Comparison of ENCODE assay signal across 22 cellular contexts in the genomic region with DNA sequence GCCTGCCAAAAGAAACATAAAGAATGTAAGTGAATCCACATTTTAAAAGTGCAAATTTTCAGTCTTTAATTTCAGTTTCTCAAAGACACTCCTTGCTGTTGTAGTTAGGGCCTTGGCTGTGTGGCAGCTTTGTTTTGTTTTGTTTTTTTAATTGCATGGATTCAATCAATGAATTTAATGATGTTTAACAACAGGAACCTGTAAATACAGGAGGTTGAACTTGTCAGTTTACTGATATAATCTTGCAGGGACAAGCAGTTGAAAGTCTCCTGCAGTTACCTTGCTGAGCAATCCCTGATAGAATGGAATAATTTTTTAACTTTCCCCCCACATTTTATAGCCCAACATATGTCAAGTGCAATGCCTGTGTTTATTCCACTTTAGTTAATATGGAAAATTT.
DNase-seq lines count a peak whose midpoint lies in the region; ATAC-seq, FAIRE-seq and TF ChIP-seq lines count a peak whose summit lies in the region.
"Had no signal": no experiment of that assay in that cellular context is flagged by ENCODE, and none has a peak within 500 bp of the region (broad histone marks: within the 10 kb centered on the region; RNA-seq: fewer than 3 reads in every experiment).

No MANE protein-coding gene starts in this region.

- no peak overlapping the region for H3K9ac ChIP-seq in PC-3 (ENCODE audit: low read length)
- H3K9ac ChIP-seq: BLaER1 treated with 17β-estradiol and CSF1 and Interleukin-3, amounts not matched to agents 10 nM and 100 nM had no signal

- no peak overlapping the region for H2AFZ ChIP-seq in PC-3 (ENCODE audit: low read length)

- H3K4me2 ChIP-seq in PC-3 (ENCODE audit: low read length) = no peak overlapping the region
- H3K4me2 ChIP-seq: A549; BLaER1 treated with 17β-estradiol and CSF1 and Interleukin-3, amounts not matched to agents 10 nM and 100 nM had no signal

- H3F3A ChIP-seq in PC-3 (ENCODE audit: low read length, unreplicated experiment) = no peaks in the 10 kb centered on the region

- intact Hi-C loops in PC-3 (cut with micrococcal nuclease) = no loop called here

- no peak for TF ChIP-seq CTCF in PC-3 (conservative IDR thresholded peaks at IDR 0.05; ENCODE audit: low read depth, low read length)
- TF ChIP-seq CTCF in VCaP (conservative IDR thresholded peaks at IDR 0.05) = no peak

- H4K20me1 ChIP-seq in PC-3 (ENCODE audit: low read length) = no peaks in the 10 kb centered on the region
- H4K20me1 ChIP-seq: BLaER1 treated with 17β-estradiol and CSF1 and Interleukin-3, amounts not matched to agents 10 nM and 100 nM had no signal

- CTCF ChIA-PET in PC-3 (lab: Charles Lee) = no interaction called here

- no peak for FAIRE-seq in frontal cortex (lab: Jason Lieb, UNC)
- FAIRE-seq: A549, GM12891 had no signal

- ATAC-seq in PC-3 = no peak; the same call in 1 of the 2 replicates
- no peak for ATAC-seq in HG02678 (IDR thresholded peaks at IDR 0.05; ENCODE audit: unreplicated experiment)
- no peak for ATAC-seq in GM18867 (IDR thresholded peaks at IDR 0.05; ENCODE audit: unreplicated experiment)
- ATAC-seq: A549; CD8-positive, alpha-beta T cell had no signal

- H3K9me2 ChIP-seq in PC-3 (replicated peaks; ENCODE audit: low read length) = no peaks in the 10 kb centered on the region

- H3K79me2 ChIP-seq in PC-3 (ENCODE audit: low read length) = no peaks in the 10 kb centered on the region

- DNase-seq in COR-L47 (lab: John Stamatoyannopoulos, UW) (peak; percentile 42), NCI-H446 treated with DMSO at 0.1 percent for 48 hours (lab: John Stamatoyannopoulos, UW) (peak; percentile 24), PC-3 (peak; percentile 1), erythroblast (lab: John Stamatoyannopoulos, UW) (no peak), frontal cortex (ENCODE audit: low spot score in 2 of 2) (no peak)
- DNase-seq: AML-193; CD4-positive, alpha-beta T cell; CD8-positive, alpha-beta T cell; DMS 273 treated with DMSO at 0.1 percent for 48 hours; DMS153; DMS53; DMS79; DND-41; EL; GDM1 had no signal

- H3K36me3 ChIP-seq in PC-3 (ENCODE audit: low read depth, low read length) = no peaks in the 10 kb centered on the region
- H3K36me3 ChIP-seq: BLaER1 treated with 17β-estradiol and CSF1 and Interleukin-3, amounts not matched to agents 10 nM and 100 nM had no signal

- POLR2A ChIA-PET in PC-3 (lab: Charles Lee; ENCODE audit: unreplicated experiment) = no interaction called here

- no peaks in the 10 kb centered on the region for H3K9me3 ChIP-seq in PC-3 (ENCODE audit: low read length)
- H3K9me3 ChIP-seq: A549; BLaER1 treated with 17β-estradiol and CSF1 and Interleukin-3, amounts not matched to agents 10 nM and 100 nM had no signal

- H3K27ac ChIP-seq in PC-3 (ENCODE audit: low read length) (no peak overlapping the region), VCaP (peak overlapping the region; percentile 27; the same call in 1 of the 2 replicates)
- H3K27ac ChIP-seq: A549; BLaER1 treated with 17β-estradiol and CSF1 and Interleukin-3, amounts not matched to agents 10 nM and 100 nM; C4-2B had no signal

- H3K4me1 ChIP-seq in PC-3 (ENCODE audit: insufficient read depth, low read length) = peaks cover 11% of the 10 kb centered on the region; the same call in 1 of the 2 replicates
- H3K4me1 ChIP-seq: A549; BLaER1 treated with 17β-estradiol and CSF1 and Interleukin-3, amounts not matched to agents 10 nM and 100 nM had no signal

- no peaks in the 10 kb centered on the region for H3K27me3 ChIP-seq in PC-3 (ENCODE audit: low read length)
- H3K27me3 ChIP-seq: BLaER1 treated with 17β-estradiol and CSF1 and Interleukin-3, amounts not matched to agents 10 nM and 100 nM had no signal

- H3K4me3 ChIP-seq in PC-3 (ENCODE audit: low read length) = no peak overlapping the region
- H3K4me3 ChIP-seq: A549; BLaER1 treated with 17β-estradiol and CSF1 and Interleukin-3, amounts not matched to agents 10 nM and 100 nM had no signal

- no TSS peak for BruUV-seq in PC-3 (replicated peaks; lab: Mats Ljungman, UMichigan)

- no peak for TF ChIP-seq POLR2A in erythroblast (IDR thresholded peaks at IDR 0.05; ENCODE audit: low read length)

Comparison
In these comparisons a context has a peak if more than half of its experiments do, and no peak if none do; other contexts are left out.
1. DNase-seq: peak in COR-L47 (single experiment), NCI-H446 treated with DMSO at 0.1 percent for 48 hours (single experiment) and PC-3 (single experiment); none in erythroblast (0 of 2) and frontal cortex (0 of 2).